ENCODE assay signal across 21 cellular contexts in genomic region chr11:65981972-65982823, GRCh38. TPM values are rescaled to one million over a fixed set of nuclear protein-coding genes. Genes with fewer than 3 reads are reported as not detected.
"Had no signal": no experiment of that assay in that cellular context is flagged by ENCODE, and none has a peak within 500 bp of the region (broad histone marks: within the 10 kb centered on the region; RNA-seq: fewer than 3 reads in every experiment).

No MANE protein-coding gene starts in this region.

- H3K79me2 ChIP-seq: hepatocyte had no signal

- H3K4me2 ChIP-seq: hepatocyte had no signal

- H3K4me1 ChIP-seq: colonic mucosa, tibial nerve, vagina had no signal

- H3K9me3 ChIP-seq: colonic mucosa, esophagus muscularis mucosa, ovary, tibial nerve, vagina had no signal

- DNase-seq: activated B cell treated with CpG ODN at 0.5 μM for 24 hours; activated CD4-positive, alpha-beta T cell treated with anti-CD3 and anti-CD28 coated beads for 48 hours; activated CD8-positive, alpha-beta T cell treated with anti-CD3 and anti-CD28 coated beads for 36 hours; activated effector memory CD4-positive, alpha-beta T cell treated with anti-CD3 and anti-CD28 coated beads, Interleukin-2, amount 50 U/mL, for 16 hours; activated T-cell treated with anti-CD3 and anti-CD28 coated beads, Interleukin-2, amount 50 U/mL, for 4 hours; colonic mucosa; islet precursor cell; left ventricle myocardium superior; ovary; stimulated activated CD4-positive, alpha-beta T cell treated with anti-CD3 and anti-CD28 coated beads, Interleukin-12 subunit alpha, Interleukin-12 subunit beta, amount 100 ng/mL, for 4 hours; stimulated activated CD4-positive, alpha-beta T cell treated with anti-CD3 and anti-CD28 coated beads, Interleukin-2, amount 100 ng/mL, for 24 hours; substantia nigra had no signal

- H3K36me3 ChIP-seq: ovary had no signal

- H3K9me3 Mint-ChIP-seq: activated B cell treated with CpG ODN at 0.5 μM for 24 hours; activated CD8-positive, alpha-beta T cell treated with anti-CD3 and anti-CD28 coated beads for 36 hours; activated naive CD4-positive, alpha-beta T cell treated with anti-CD3 and anti-CD28 coated beads, Interleukin-2, amount 50 U/mL, for 72 hours; activated T-cell treated with anti-CD3 and anti-CD28 coated beads, Interleukin-2, amount 50 U/mL, for 4 hours; neural crest cell; T-helper 1 cell treated with Interleukin-12 subunit alpha and Interleukin-12 subunit beta and Interleukin-4 antibody, amounts not matched to agents 30 μg/mL and 1 μg/mL, for 36 hours had no signal

- H3K27me3 Mint-ChIP-seq: activated B cell treated with CpG ODN at 0.5 μM for 24 hours; activated CD8-positive, alpha-beta T cell treated with anti-CD3 and anti-CD28 coated beads for 36 hours had no signal

- H3K27ac ChIP-seq: cardiac muscle cell, colonic mucosa, hepatocyte, ovary, tibial nerve, vagina had no signal

- H3K4me3 Mint-ChIP-seq: activated B cell treated with CpG ODN at 0.5 μM for 24 hours; activated CD8-positive, alpha-beta T cell treated with anti-CD3 and anti-CD28 coated beads for 36 hours; activated T-cell treated with anti-CD3 and anti-CD28 coated beads, Interleukin-2, amount 50 U/mL, for 4 hours; neural crest cell; T-helper 1 cell treated with Interleukin-12 subunit alpha and Interleukin-12 subunit beta and Interleukin-4 antibody, amounts not matched to agents 30 μg/mL and 1 μg/mL, for 36 hours had no signal

- H3K4me3 ChIP-seq: cardiac muscle cell, colonic mucosa, esophagus muscularis mucosa, hepatocyte, ovary, tibial nerve, vagina had no signal

- H3K4me1 Mint-ChIP-seq: activated B cell treated with CpG ODN at 0.5 μM for 24 hours, neural crest cell had no signal

- ATAC-seq: activated CD8-positive, alpha-beta T cell treated with anti-CD3 and anti-CD28 coated beads for 36 hours; left ventricle myocardium superior had no signal

- H3K27ac Mint-ChIP-seq: activated B cell treated with CpG ODN at 0.5 μM for 24 hours; activated CD8-positive, alpha-beta T cell treated with anti-CD3 and anti-CD28 coated beads for 36 hours had no signal

- H3K27me3 ChIP-seq: cardiac muscle cell, colonic mucosa, esophagus muscularis mucosa, hepatocyte, ovary, tibial nerve, vagina had no signal

- H2AFZ ChIP-seq: hepatocyte had no signal

RNA-seq across cellular contexts. Expression of gene CST6, which starts 29.6 kb away (rescaled TPM):
- total RNA-seq: activated B cell treated with CpG ODN at 0.5 μM for 24 hours, cardiac muscle cell, colonic mucosa, esophagus muscularis mucosa, left ventricle myocardium superior, neural crest cell had no signal
- polyA plus RNA-seq: cardiac muscle cell had no signal

RNA-seq across cellular contexts. Expression of gene TSGA10IP, which starts 36.9 kb away (rescaled TPM):
- total RNA-seq: activated B cell treated with CpG ODN at 0.5 μM for 24 hours; activated CD8-positive, alpha-beta T cell treated with anti-CD3 and anti-CD28 coated beads for 36 hours; activated naive CD4-positive, alpha-beta T cell treated with anti-CD3 and anti-CD28 coated beads, Interleukin-2, amount 50 U/mL, for 72 hours; activated T-cell treated with anti-CD3 and anti-CD28 coated beads, Interleukin-2, amount 50 U/mL, for 4 hours; colonic mucosa; esophagus muscularis mucosa; glomerular endothelial cell; hepatocyte; left ventricle myocardium superior; ovary; tibial nerve; vagina had no signal
- polyA plus RNA-seq: hepatocyte, ovary had no signal
